In the genomic region with DNA sequence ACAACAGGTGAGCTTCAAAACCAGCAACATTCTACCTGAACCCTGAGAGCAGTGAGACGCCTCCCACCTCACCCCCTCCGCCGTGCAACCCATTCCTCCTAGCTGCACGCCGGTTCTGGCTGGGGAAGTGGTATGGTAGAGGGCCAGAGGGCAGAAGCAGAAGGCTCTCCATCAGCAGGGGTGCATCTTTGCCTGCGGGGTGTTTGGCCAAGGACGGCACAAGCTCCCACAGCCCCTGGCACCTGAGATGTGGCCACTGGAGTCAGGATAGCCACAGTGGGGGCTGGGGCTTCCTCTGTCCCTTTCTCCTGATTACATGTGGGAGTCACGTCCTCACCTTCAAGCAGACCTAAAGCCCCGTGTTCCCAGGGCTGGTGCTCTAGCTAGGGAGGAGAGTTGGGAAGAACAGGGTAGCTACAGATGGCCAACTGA, we compare ENCODE assay signal across 9 cellular contexts. TPM values are rescaled to one million over a fixed set of nuclear protein-coding genes. Genes with fewer than 3 reads are reported as not detected.
DNase-seq lines count a peak whose midpoint lies in the region; ATAC-seq and TF ChIP-seq lines count a peak whose summit lies in the region.
"Had no signal": no experiment of that assay in that cellular context is flagged by ENCODE, and none has a peak within 500 bp of the region (broad histone marks: within the 10 kb centered on the region; RNA-seq: fewer than 3 reads in every experiment).

No MANE protein-coding gene starts in this region.

- H3K27me3 Mint-ChIP-seq in activated CD4-positive, alpha-beta memory T cell treated with anti-CD3 and anti-CD28 coated beads, Interleukin-2, amount 10 ng/mL, durations not matched to agents 7 days and 5 days = peaks cover 4% of the 10 kb centered on the region
- H3K27me3 Mint-ChIP-seq in T-helper 17 cell = no peaks in the 10 kb centered on the region
- H3K27me3 Mint-ChIP-seq: memory B cell had no signal

- H3K9me3 Mint-ChIP-seq in activated CD4-positive, alpha-beta memory T cell treated with anti-CD3 and anti-CD28 coated beads, Interleukin-2, amount 10 ng/mL, durations not matched to agents 7 days and 5 days = no peaks in the 10 kb centered on the region
- H3K9me3 Mint-ChIP-seq: memory B cell had no signal

- no peak overlapping the region for H3K27ac Mint-ChIP-seq in activated CD4-positive, alpha-beta memory T cell treated with anti-CD3 and anti-CD28 coated beads, Interleukin-2, amount 10 ng/mL, durations not matched to agents 7 days and 5 days
- no peak overlapping the region for H3K27ac Mint-ChIP-seq in T-helper 17 cell
- H3K27ac Mint-ChIP-seq: memory B cell had no signal

- peak; percentile 35 for DNase-seq in activated CD4-positive, alpha-beta T cell treated with anti-CD3 and anti-CD28 coated beads for 48 hours
- no peak for DNase-seq in activated CD4-positive, alpha-beta T cell treated with anti-CD3 and anti-CD28 coated beads, Interleukin-2, amount 50 U/mL, for 48 hours
- peak; percentile 26 for DNase-seq in activated CD4-positive, alpha-beta memory T cell treated with anti-CD3 and anti-CD28 coated beads, Interleukin-2, amount 10 ng/mL, durations not matched to agents 7 days and 5 days
- DNase-seq in suprapubic skin (ENCODE audit: low spot score in 2 of 2) (peak in 1 of 2 donors; percentile 69), T-helper 17 cell (no peak), GF-D8 (lab: John Stamatoyannopoulos, UW) (no peak)
- DNase-seq in activated CD4-positive, CD25-positive, alpha-beta regulatory T cell (lab: John Stamatoyannopoulos, UW) = no peak

- POLR2A ChIA-PET in activated CD4-positive, alpha-beta memory T cell treated with anti-CD3 and anti-CD28 coated beads, Interleukin-2, amount 10 ng/mL, durations not matched to agents 7 days and 5 days (lab: Charles Lee) = interaction anchor here (0.9 to 21.0 kb wide), 16 partner anchors 11 to 273 kb away, joined by 3 to 612 read pairs (median 12); partner anchors contain the start of genes ALOXE3, AURKB, CTC1 and PFAS

- TF ChIP-seq EP300 in suprapubic skin (IDR thresholded peaks at IDR 0.05) = no peak

- H3K4me3 ChIP-seq in iPS-18a (ENCODE audit: low read length) (peak overlapping the region; percentile 99), suprapubic skin (peak overlapping the region; percentile 96)

- no peaks in the 10 kb centered on the region for H3K9me3 ChIP-seq in iPS-18a (ENCODE audit: control insufficient read depth, low read depth, low read length)
- H3K9me3 ChIP-seq in suprapubic skin = no peaks in the 10 kb centered on the region
- no peaks in the 10 kb centered on the region for H3K9me3 ChIP-seq in T-helper 17 cell (ENCODE audit: control insufficient read depth, low read length, poor library complexity, severe bottlenecking)

- H3K36me3 Mint-ChIP-seq in activated CD4-positive, alpha-beta memory T cell treated with anti-CD3 and anti-CD28 coated beads, Interleukin-2, amount 10 ng/mL, durations not matched to agents 7 days and 5 days (ENCODE audit: low read depth) = no peaks in the 10 kb centered on the region
- H3K36me3 Mint-ChIP-seq in T-helper 17 cell (ENCODE audit: low read depth) = no peaks in the 10 kb centered on the region
- H3K36me3 Mint-ChIP-seq: memory B cell had no signal

- TF ChIP-seq POLR2A in suprapubic skin (IDR thresholded peaks at IDR 0.05) = no peak

- H3K27ac ChIP-seq in iPS-18a (ENCODE audit: low read length) (no peak overlapping the region), suprapubic skin (peak overlapping the region; percentile 95)

- H3K4me3 Mint-ChIP-seq in activated CD4-positive, alpha-beta memory T cell treated with anti-CD3 and anti-CD28 coated beads, Interleukin-2, amount 10 ng/mL, durations not matched to agents 7 days and 5 days = no peak overlapping the region
- H3K4me3 Mint-ChIP-seq in T-helper 17 cell = no peak overlapping the region
- H3K4me3 Mint-ChIP-seq: memory B cell had no signal

- 33% methylated on average over 4 of the region's 9 CpGs for WGBS in suprapubic skin

- H3K4me1 Mint-ChIP-seq in activated CD4-positive, alpha-beta memory T cell treated with anti-CD3 and anti-CD28 coated beads, Interleukin-2, amount 10 ng/mL, durations not matched to agents 7 days and 5 days = peaks cover 18% of the 10 kb centered on the region
- H3K4me1 Mint-ChIP-seq in T-helper 17 cell = peaks cover 18% of the 10 kb centered on the region

- ATAC-seq in T-helper 17 cell = no peak

- peaks cover 19% of the 10 kb centered on the region for H3K27me3 ChIP-seq in iPS-18a (ENCODE audit: control insufficient read depth, insufficient read depth, low read length)
- no peaks in the 10 kb centered on the region for H3K27me3 ChIP-seq in suprapubic skin

- CTCF ChIA-PET in activated CD4-positive, alpha-beta memory T cell treated with anti-CD3 and anti-CD28 coated beads, Interleukin-2, amount 10 ng/mL, durations not matched to agents 7 days and 5 days (lab: Charles Lee) = interaction anchor here (0.8 to 5.5 kb wide), 6 partner anchors 22 to 115 kb away, joined by 3 to 52 read pairs (median 4); partner anchors contain the start of gene AURKB

- peaks cover 16% of the 10 kb centered on the region for H3K4me1 ChIP-seq in iPS-18a (ENCODE audit: control insufficient read depth, low read depth, low read length)
- H3K4me1 ChIP-seq in suprapubic skin = peaks cover 63% of the 10 kb centered on the region

- H3K36me3 ChIP-seq in iPS-18a (ENCODE audit: control insufficient read depth, low read depth, low read length) = no peaks in the 10 kb centered on the region
- no peaks in the 10 kb centered on the region for H3K36me3 ChIP-seq in suprapubic skin

- H3K9ac ChIP-seq in iPS-18a (ENCODE audit: low read length) = no peak overlapping the region

- no peak for TF ChIP-seq CTCF in suprapubic skin (IDR thresholded peaks at IDR 0.05)

RNA-seq across cellular contexts. Expression of gene BORCS6, which starts 1.6 kb away (rescaled TPM):
- total RNA-seq in activated CD4-positive, alpha-beta memory T cell treated with anti-CD3 and anti-CD28 coated beads, Interleukin-2, amount 10 ng/mL, durations not matched to agents 7 days and 5 days = 10 to 100 TPM; 16.3 to 17.0 TPM
- total RNA-seq in suprapubic skin (10 to 100 TPM in 2 of 4 donors, 1 to 10 TPM in 2; 8.1 to 10.6 (median 9.9) TPM), T-helper 17 cell (1 to 10 TPM; 8.3 to 8.7 TPM)

RNA-seq across cellular contexts. Expression of gene TMEM107, which starts 12.2 kb away (rescaled TPM):
- total RNA-seq in activated CD4-positive, alpha-beta memory T cell treated with anti-CD3 and anti-CD28 coated beads, Interleukin-2, amount 10 ng/mL, durations not matched to agents 7 days and 5 days = 10 to 100 TPM; 49.7 to 53.9 TPM
- total RNA-seq in suprapubic skin (10 to 100 TPM; 13.7 to 21.4 (median 19.4) TPM), T-helper 17 cell (10 to 100 TPM; 33.0 to 33.9 TPM)

RNA-seq across cellular contexts. Expression of gene AURKB, which starts 22.0 kb away (rescaled TPM):
- total RNA-seq in activated CD4-positive, alpha-beta memory T cell treated with anti-CD3 and anti-CD28 coated beads, Interleukin-2, amount 10 ng/mL, durations not matched to agents 7 days and 5 days = 100 to 1,000 TPM; 160 to 167 TPM
- total RNA-seq in suprapubic skin = 10 to 100 TPM in 2 of 4 donors, 1 to 10 TPM in 2; 3.7 to 18.2 (median 9.5) TPM
- 1 to 10 TPM; 2.2 to 2.5 TPM for total RNA-seq in T-helper 17 cell

RNA-seq across cellular contexts. Expression of gene VAMP2, which starts 25.7 kb away (rescaled TPM):
- 10 to 100 TPM; 75.2 to 79.1 TPM for total RNA-seq in activated CD4-positive, alpha-beta memory T cell treated with anti-CD3 and anti-CD28 coated beads, Interleukin-2, amount 10 ng/mL, durations not matched to agents 7 days and 5 days
- 10 to 100 TPM; 41.2 to 64.3 (median 52.8) TPM for total RNA-seq in suprapubic skin
- 100 to 1,000 TPM; 209 to 252 TPM for total RNA-seq in T-helper 17 cell

RNA-seq across cellular contexts. Expression of gene PER1, which starts 36.2 kb away (rescaled TPM):
- 10 to 100 TPM; 53.5 to 56.6 TPM for total RNA-seq in activated CD4-positive, alpha-beta memory T cell treated with anti-CD3 and anti-CD28 coated beads, Interleukin-2, amount 10 ng/mL, durations not matched to agents 7 days and 5 days
- total RNA-seq in suprapubic skin (100 to 1,000 TPM; 272 to 655 (median 330) TPM), T-helper 17 cell (1,000 to 10,000 TPM; 1,926 to 2,038 TPM)

Comparison
In these comparisons a context has a peak if more than half of its experiments do, and no peak if none do; other contexts are left out.
1. DNase-seq: peak in activated CD4-positive, alpha-beta T cell treated with anti-CD3 and anti-CD28 coated beads for 48 hours (single experiment) and activated CD4-positive, alpha-beta memory T cell treated with anti-CD3 and anti-CD28 coated beads, Interleukin-2, amount 10 ng/mL, durations not matched to agents 7 days and 5 days (single experiment); none in activated CD4-positive, alpha-beta T cell treated with anti-CD3 and anti-CD28 coated beads, Interleukin-2, amount 50 U/mL, for 48 hours (0 of 2), T-helper 17 cell (0 of 3), activated CD4-positive, CD25-positive, alpha-beta regulatory T cell (0 of 4) and GF-D8 (single experiment).
2. RNA of gene AURKB, which starts 22.0 kb away (total RNA-seq): 160 to 167 TPM in activated CD4-positive, alpha-beta memory T cell treated with anti-CD3 and anti-CD28 coated beads, Interleukin-2, amount 10 ng/mL, durations not matched to agents 7 days and 5 days; 3.7 to 18.2 TPM in suprapubic skin and 2.2 to 2.5 TPM in T-helper 17 cell; every median in the first group is over 4 times any median in the second.